12 cellular contexts compared by ENCODE assay signal in genomic region chr15:67917037-67917436, GRCh38.
A peak's percentile ranks its signal among the peaks of the same experiment; 100 is the strongest.
DNase-seq lines count a peak whose midpoint lies in the region; ATAC-seq and TF ChIP-seq lines count a peak whose summit lies in the region.
"Had no signal": no experiment of that assay in that cellular context is flagged by ENCODE, and none has a peak within 500 bp of the region (broad histone marks: within the 10 kb centered on the region; RNA-seq: fewer than 3 reads in every experiment).

No MANE protein-coding gene starts in this region.

- BruUV-seq in PC-3 (replicated peaks; lab: Mats Ljungman, UMichigan), result no TSS peak

- CTCF ChIA-PET in PC-3 (lab: Charles Lee), result interaction anchor here (0.7 kb wide), 1 partner anchor 53 kb away, joined by 3 read pairs; no protein-coding TSS in a partner anchor

- H3K9ac ChIP-seq in PC-3 (ENCODE audit: low read length), result no peak overlapping the region

- H3K9me3 ChIP-seq in PC-3 (ENCODE audit: low read length), result no peaks in the 10 kb centered on the region
- H3K9me3 ChIP-seq in esophagus muscularis mucosa, result no peaks in the 10 kb centered on the region
- no peaks in the 10 kb centered on the region for H3K9me3 ChIP-seq in mucosa of descending colon
- no peaks in the 10 kb centered on the region for H3K9me3 ChIP-seq in transverse colon

- H4K20me1 ChIP-seq in PC-3 (ENCODE audit: low read length), result no peaks in the 10 kb centered on the region

- TF ChIP-seq POLR2A in esophagus muscularis mucosa (IDR thresholded peaks at IDR 0.05; ENCODE audit: low read depth), result no peak
- no peak for TF ChIP-seq POLR2A in transverse colon (IDR thresholded peaks at IDR 0.05)

- no peak overlapping the region for H3K4me2 ChIP-seq in PC-3 (ENCODE audit: low read length)

- POLR2A ChIA-PET in PC-3 (lab: Charles Lee; ENCODE audit: unreplicated experiment), result no interaction called here

- no peak overlapping the region for H3K4me3 ChIP-seq in PC-3 (ENCODE audit: low read length)
- H3K4me3 ChIP-seq in esophagus muscularis mucosa, result no peak overlapping the region
- no peak overlapping the region for H3K4me3 ChIP-seq in mucosa of descending colon
- no peak overlapping the region for H3K4me3 ChIP-seq in transverse colon

- H3K4me1 ChIP-seq in PC-3 (ENCODE audit: insufficient read depth, low read length) (peaks cover 28% of the 10 kb centered on the region), esophagus muscularis mucosa (peaks cover 39 to 52% (median 47%) of the 10 kb centered on the region in 4 donors), mucosa of descending colon (ENCODE audit: low read depth) (peaks cover 10% of the 10 kb centered on the region), transverse colon (peaks cover 24 to 40% (median 28%) of the 10 kb centered on the region in 4 donors)

- TF ChIP-seq CTCF in PC-3 (conservative IDR thresholded peaks at IDR 0.05; ENCODE audit: low read depth, low read length) (no peak), esophagus muscularis mucosa (IDR thresholded peaks at IDR 0.05) (no peak), mucosa of descending colon (IDR thresholded peaks at IDR 0.05) (no peak), transverse colon (IDR thresholded peaks at IDR 0.05) (no peak)

- H3K36me3 ChIP-seq in PC-3 (ENCODE audit: low read depth, low read length) (no peaks in the 10 kb centered on the region), esophagus muscularis mucosa (no peaks in the 10 kb centered on the region), mucosa of descending colon (ENCODE audit: low read depth) (no peaks in the 10 kb centered on the region), transverse colon (no peaks in the 10 kb centered on the region)

- H3K27me3 ChIP-seq in PC-3 (ENCODE audit: low read length) (no peaks in the 10 kb centered on the region), esophagus muscularis mucosa (no peaks in the 10 kb centered on the region), transverse colon (no peaks in the 10 kb centered on the region)

- DNase-seq in PC-3, result peak; percentile 45
- no peak for DNase-seq in esophagus muscularis mucosa (ENCODE audit: extremely low spot score)
- DNase-seq in mucosa of descending colon, result no peak
- no peak for DNase-seq in transverse colon
- DNase-seq: activated B cell treated with CpG ODN at 0.5 μM for 24 hours; activated T-cell treated with anti-CD3 and anti-CD28 coated beads, Interleukin-2, amount 50 U/mL, for 24 hours; natural killer cell; stimulated activated naive B cell treated with anti-CD40 and anti-IgM and Interleukin-4, amounts not matched to agents 10 μg/mL and 1 μg/mL and 100 μg/mL, for 72 hours had no signal

- no peak overlapping the region for H2AFZ ChIP-seq in PC-3 (ENCODE audit: low read length)

- TF ChIP-seq EP300 in esophagus muscularis mucosa (IDR thresholded peaks at IDR 0.05), result no peak
- TF ChIP-seq EP300 in transverse colon (IDR thresholded peaks at IDR 0.05; ENCODE audit: low read depth), result no peak

- H3K79me2 ChIP-seq in PC-3 (ENCODE audit: low read length), result no peaks in the 10 kb centered on the region

- intact Hi-C loops in PC-3 (cut with micrococcal nuclease), result no loop called here
- intact Hi-C loops in esophagus muscularis mucosa (cut with DNase I), result loop anchor here (5.0 kb wide), 1 partner anchor 50 kb away; no protein-coding TSS in a partner anchor
- intact Hi-C loops in mucosa of descending colon (cut with DNase I, micrococcal nuclease), result no loop called here
- intact Hi-C loops in transverse colon (cut with DNase I; ENCODE audit: low total_unique reads), result no loop called here

- peak; percentile 65 for ATAC-seq in PC-3
- peak; percentile 46 for ATAC-seq in mucosa of descending colon
- no peak for ATAC-seq in GM19452 (IDR thresholded peaks at IDR 0.05; ENCODE audit: unreplicated experiment)
- ATAC-seq in GM21723 (IDR thresholded peaks at IDR 0.05; ENCODE audit: unreplicated experiment), result no peak
- ATAC-seq in HG03521 (IDR thresholded peaks at IDR 0.05; ENCODE audit: unreplicated experiment), result no peak
- ATAC-seq in HG03378 (IDR thresholded peaks at IDR 0.05; ENCODE audit: unreplicated experiment), result no peak
- ATAC-seq: natural killer cell; stimulated activated naive B cell treated with anti-CD40 and anti-IgM and Interleukin-4, amounts not matched to agents 10 μg/mL and 1 μg/mL and 100 μg/mL, for 72 hours had no signal

- no peaks in the 10 kb centered on the region for H3F3A ChIP-seq in PC-3 (ENCODE audit: low read length, unreplicated experiment)

- no peak overlapping the region for H3K27ac ChIP-seq in PC-3 (ENCODE audit: low read length)
- peak overlapping the region; percentile 82 to 86 (median 84) for H3K27ac ChIP-seq in esophagus muscularis mucosa (replicated peaks in 1 of 4)
- H3K27ac ChIP-seq in transverse colon, result peak overlapping the region; percentile 72 to 90 (median 86)

- in situ Hi-C loops in transverse colon (cut with MboI; ENCODE audit: low pct_ligation_motif_present in 1 of 4, low pct_unique_long_range_greater_than_20kb in 1 of 4, low sequenced_read_pairs in 3 of 4), result no loop called here

- no peaks in the 10 kb centered on the region for H3K9me2 ChIP-seq in PC-3 (replicated peaks; ENCODE audit: low read length)

- 73% methylated on average over 4 of the region's 4 CpGs for WGBS in esophagus muscularis mucosa
- WGBS in transverse colon (ENCODE audit: low coverage in 1 of 2), 2 donors, result 88% methylated on average over 4 of the region's 4 CpGs; no CpG with 5 or more reads in 1 of the 2 donors

Comparison
In these comparisons a context has a peak if more than half of its experiments do, and no peak if none do; other contexts are left out.
1. ATAC-seq: peak in PC-3 (single experiment) and mucosa of descending colon (single experiment); none in GM19452 (single experiment), GM21723 (single experiment), HG03521 (single experiment) and HG03378 (single experiment).